In genomic region chr10:95303950-95304349, GRCh38 we compare ENCODE assay signal across 28 cellular contexts.
"Had no signal": no experiment of that assay in that cellular context is flagged by ENCODE, and none has a peak within 500 bp of the region (broad histone marks: within the 10 kb centered on the region; RNA-seq: fewer than 3 reads in every experiment).

No MANE protein-coding gene starts in this region.

- H3K27ac Mint-ChIP-seq: activated B cell treated with CpG ODN at 0.5 μM for 24 hours; activated CD4-positive, alpha-beta T cell treated with anti-CD3 and anti-CD28 coated beads, Interleukin-2, amount 10 ng/mL, durations not matched to agents 24 days and 14 days; activated CD8-positive, alpha-beta memory T cell treated with anti-CD3 and anti-CD28 coated beads, Interleukin-2, amount 10 ng/mL, durations not matched to agents 7 days and 5 days; activated naive CD4-positive, alpha-beta T cell treated with anti-CD3 and anti-CD28 coated beads, Interleukin-2, amount 50 U/mL, for 24 hours; activated T-cell treated with anti-CD3 and anti-CD28 coated beads, Interleukin-2, amount 50 U/mL, for 24 hours; activated T-helper 1 cell treated with anti-CD3 and anti-CD28 coated beads, Interleukin-12 subunit alpha, Interleukin-12 subunit beta, Interleukin-2, Interleukin-4 antibody, amounts not matched to agents 30 ng/mL and 10 ng/mL and 1 ng/mL, durations not matched to agents 14 hours and 24 hours and 36 hours; brain; T-cell had no signal

- FAIRE-seq: astrocyte, RCC 7860, TTC549 had no signal

- H3K4me1 Mint-ChIP-seq: activated naive CD4-positive, alpha-beta T cell treated with anti-CD3 and anti-CD28 coated beads, Interleukin-2, amount 50 U/mL, for 24 hours; brain; T-cell had no signal

- ATAC-seq: activated CD8-positive, alpha-beta memory T cell treated with anti-CD3 and anti-CD28 coated beads, Interleukin-2, amount 10 ng/mL, durations not matched to agents 7 days and 5 days; T-cell had no signal

- DNase-seq: activated B cell treated with CpG ODN at 0.5 μM for 24 hours; activated CD4-positive, alpha-beta T cell treated with anti-CD3 and anti-CD28 coated beads for 1 hour; activated CD4-positive, alpha-beta T cell treated with anti-CD3 and anti-CD28 coated beads, Interleukin-2, amount 10 ng/mL, durations not matched to agents 24 days and 14 days; activated CD4-positive, alpha-beta T cell treated with anti-CD3 and anti-CD28 coated beads, Interleukin-2, amount 50 U/mL, for 48 hours; activated CD8-positive, alpha-beta memory T cell treated with anti-CD3 and anti-CD28 coated beads, Interleukin-2, amount 10 ng/mL, durations not matched to agents 7 days and 5 days; activated effector memory CD4-positive, alpha-beta T cell treated with Interleukin-2 at 50 U/mL for 16 hours; activated naive CD4-positive, alpha-beta T cell; activated T-cell treated with anti-CD3 and anti-CD28 coated beads, Interleukin-2, amount 50 U/mL, for 24 hours; Kasumi-1; MV-4-11; NCI-H1092 treated with DMSO at 0.1 percent for 48 hours; NCI-H1417 treated with DMSO at 0.1 percent for 48 hours; NCI-H2029; NCI-H2107; NCI-H345; NCI-H510A; NCI-H526 treated with DMSO at 0.1 percent for 48 hours; NCI-H82; SHP77 treated with DMSO at 0.1 percent for 48 hours; T-cell; T-helper 2 cell; T1000 had no signal

- H3K9me3 Mint-ChIP-seq: activated B cell treated with CpG ODN at 0.5 μM for 24 hours; activated CD4-positive, alpha-beta T cell treated with anti-CD3 and anti-CD28 coated beads, Interleukin-2, amount 10 ng/mL, durations not matched to agents 24 days and 14 days; activated naive CD4-positive, alpha-beta T cell treated with anti-CD3 and anti-CD28 coated beads, Interleukin-2, amount 50 U/mL, for 24 hours; activated T-cell treated with anti-CD3 and anti-CD28 coated beads, Interleukin-2, amount 50 U/mL, for 24 hours; activated T-helper 1 cell treated with anti-CD3 and anti-CD28 coated beads, Interleukin-12 subunit alpha, Interleukin-12 subunit beta, Interleukin-2, Interleukin-4 antibody, amounts not matched to agents 30 ng/mL and 10 ng/mL and 1 ng/mL, durations not matched to agents 14 hours and 24 hours and 36 hours; brain; T-cell had no signal

- H3K36me3 Mint-ChIP-seq: activated CD8-positive, alpha-beta memory T cell treated with anti-CD3 and anti-CD28 coated beads, Interleukin-2, amount 10 ng/mL, durations not matched to agents 7 days and 5 days; activated naive CD4-positive, alpha-beta T cell treated with anti-CD3 and anti-CD28 coated beads, Interleukin-2, amount 50 U/mL, for 24 hours; brain; T-cell had no signal

- H3K27me3 Mint-ChIP-seq: activated B cell treated with CpG ODN at 0.5 μM for 24 hours; activated naive CD4-positive, alpha-beta T cell treated with anti-CD3 and anti-CD28 coated beads, Interleukin-2, amount 50 U/mL, for 24 hours; activated T-cell treated with anti-CD3 and anti-CD28 coated beads, Interleukin-2, amount 50 U/mL, for 24 hours; brain had no signal

- H3K4me3 Mint-ChIP-seq: activated B cell treated with CpG ODN at 0.5 μM for 24 hours; activated CD4-positive, alpha-beta T cell treated with anti-CD3 and anti-CD28 coated beads, Interleukin-2, amount 10 ng/mL, durations not matched to agents 24 days and 14 days; activated CD8-positive, alpha-beta memory T cell treated with anti-CD3 and anti-CD28 coated beads, Interleukin-2, amount 10 ng/mL, durations not matched to agents 7 days and 5 days; activated naive CD4-positive, alpha-beta T cell treated with anti-CD3 and anti-CD28 coated beads, Interleukin-2, amount 50 U/mL, for 24 hours; activated T-cell treated with anti-CD3 and anti-CD28 coated beads, Interleukin-2, amount 50 U/mL, for 24 hours; activated T-helper 1 cell treated with anti-CD3 and anti-CD28 coated beads, Interleukin-12 subunit alpha, Interleukin-12 subunit beta, Interleukin-2, Interleukin-4 antibody, amounts not matched to agents 30 ng/mL and 10 ng/mL and 1 ng/mL, durations not matched to agents 14 hours and 24 hours and 36 hours; brain; T-cell had no signal
